In the genomic region with DNA sequence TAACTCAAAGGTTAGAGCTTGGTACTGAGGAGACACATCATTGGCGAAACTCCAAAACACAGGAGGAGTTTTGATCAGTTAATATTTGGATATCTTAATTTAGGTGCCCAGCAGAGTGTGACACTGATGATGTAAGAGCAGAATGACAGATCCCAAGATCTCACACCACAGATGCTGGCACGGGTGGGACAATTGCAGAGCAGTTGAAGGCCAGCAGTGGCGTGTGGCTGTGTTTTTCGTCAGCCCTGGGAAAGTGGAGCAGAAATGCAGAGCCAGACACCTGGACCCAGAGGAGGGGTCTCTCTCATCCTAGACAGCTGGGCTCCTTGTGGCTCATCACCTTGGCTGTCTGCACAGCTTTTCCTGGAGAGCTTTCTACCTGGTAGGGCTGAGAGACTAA, we compare ENCODE assay signal across 36 cellular contexts.
"Had no signal": no experiment of that assay in that cellular context is flagged by ENCODE, and none has a peak within 500 bp of the region (broad histone marks: within the 10 kb centered on the region; RNA-seq: fewer than 3 reads in every experiment).

No MANE protein-coding gene starts in this region.

- H3K4me3 ChIP-seq: adrenal gland, body of pancreas, breast epithelium, Peyer's patch had no signal

- H3K9me3 ChIP-seq: adrenal gland, body of pancreas, breast epithelium, Peyer's patch had no signal

- H3K4me3 Mint-ChIP-seq: activated B cell treated with CpG ODN at 0.5 μM for 24 hours; activated CD4-positive, alpha-beta memory T cell treated with anti-CD3 and anti-CD28 coated beads for 36 hours; activated CD8-positive, alpha-beta memory T cell treated with anti-CD3 and anti-CD28 coated beads, Interleukin-2, amount 10 ng/mL, durations not matched to agents 7 days and 5 days; activated naive CD4-positive, alpha-beta T cell treated with anti-CD3 and anti-CD28 coated beads for 36 hours; activated T-cell treated with anti-CD3 and anti-CD28 coated beads, Interleukin-2, amount 50 U/mL, for 24 hours; IgD-negative memory B cell had no signal

- H3K27ac ChIP-seq: adrenal gland, body of pancreas, breast epithelium, Peyer's patch, VCaP had no signal

- ATAC-seq: activated CD8-positive, alpha-beta memory T cell treated with anti-CD3 and anti-CD28 coated beads, Interleukin-2, amount 10 ng/mL, durations not matched to agents 7 days and 5 days; activated naive CD4-positive, alpha-beta T cell treated with anti-CD3 and anti-CD28 coated beads, Interleukin-2, amount 50 U/mL, for 72 hours; body of pancreas; PC-3 had no signal

- H3K4me1 Mint-ChIP-seq: activated B cell treated with CpG ODN at 0.5 μM for 24 hours; activated CD8-positive, alpha-beta memory T cell treated with anti-CD3 and anti-CD28 coated beads, Interleukin-2, amount 10 ng/mL, durations not matched to agents 7 days and 5 days; IgD-negative memory B cell had no signal

- DNase-seq: activated B cell treated with CpG ODN at 0.5 μM for 24 hours; activated CD4-positive, alpha-beta memory T cell treated with anti-CD3 and anti-CD28 coated beads for 36 hours; activated CD4-positive, alpha-beta T cell treated with anti-CD3 and anti-CD28 coated beads for 4 hours; activated CD4-positive, alpha-beta T cell treated with anti-CD3 and anti-CD28 coated beads, Interleukin-2, amount 50 U/mL, for 1 hour; activated CD4-positive, CD25-positive, alpha-beta regulatory T cell treated with anti-CD3 and anti-CD28 coated beads, Interleukin-2, amount 50 U/mL, for 72 hours; activated CD8-positive, alpha-beta memory T cell treated with anti-CD3 and anti-CD28 coated beads for 24 hours; activated CD8-positive, alpha-beta memory T cell treated with anti-CD3 and anti-CD28 coated beads, Interleukin-2, amount 10 ng/mL, durations not matched to agents 7 days and 5 days; activated gamma-delta T cell; activated naive CD4-positive, alpha-beta T cell treated with anti-CD3 and anti-CD28 coated beads for 36 hours; activated T-cell treated with anti-CD3 and anti-CD28 coated beads, Interleukin-2, amount 50 U/mL, for 24 hours; body of pancreas; caudate nucleus; Karpas-422; KBM-7; NCI-H1105; NCI-H1417 treated with DMSO at 0.1 percent for 48 hours; NCI-H1930; NCI-H2081 treated with DMSO at 0.1 percent for 48 hours; NCI-H226; NCI-H446 treated with DMSO at 0.1 percent for 48 hours; NCI-H524; NCI-H69; NCI-H82; PC-3; Peyer's patch; RPMI8226; SW 1271; T-helper 1 cell; T-helper 2 cell; T-helper 9 cell had no signal

- H3K9me3 Mint-ChIP-seq: activated B cell treated with CpG ODN at 0.5 μM for 24 hours; activated CD4-positive, alpha-beta memory T cell treated with anti-CD3 and anti-CD28 coated beads for 36 hours; activated naive CD4-positive, alpha-beta T cell treated with anti-CD3 and anti-CD28 coated beads for 36 hours; activated naive CD4-positive, alpha-beta T cell treated with anti-CD3 and anti-CD28 coated beads, Interleukin-2, amount 50 U/mL, for 72 hours; activated T-cell treated with anti-CD3 and anti-CD28 coated beads, Interleukin-2, amount 50 U/mL, for 24 hours; activated T-helper 2 cell treated with anti-CD3 and anti-CD28 coated beads, Interferon-gamma antibody, Interleukin-2, Interleukin-4, amounts not matched to agents 10 μg/mL and 5 μg/mL and 100 μg/mL, durations not matched to agents 14 hours and 24 hours and 36 hours; IgD-negative memory B cell had no signal

- H3K27me3 ChIP-seq: adrenal gland, body of pancreas, breast epithelium, Peyer's patch had no signal

- H3K4me1 ChIP-seq: body of pancreas, breast epithelium, Peyer's patch had no signal

- H3K27ac Mint-ChIP-seq: activated B cell treated with CpG ODN at 0.5 μM for 24 hours; activated CD4-positive, alpha-beta memory T cell treated with anti-CD3 and anti-CD28 coated beads for 36 hours; activated CD8-positive, alpha-beta memory T cell treated with anti-CD3 and anti-CD28 coated beads, Interleukin-2, amount 10 ng/mL, durations not matched to agents 7 days and 5 days; activated naive CD4-positive, alpha-beta T cell treated with anti-CD3 and anti-CD28 coated beads for 36 hours; activated naive CD4-positive, alpha-beta T cell treated with anti-CD3 and anti-CD28 coated beads, Interleukin-2, amount 50 U/mL, for 72 hours; activated T-cell treated with anti-CD3 and anti-CD28 coated beads, Interleukin-2, amount 50 U/mL, for 24 hours; activated T-helper 2 cell treated with anti-CD3 and anti-CD28 coated beads, Interferon-gamma antibody, Interleukin-2, Interleukin-4, amounts not matched to agents 10 μg/mL and 5 μg/mL and 100 μg/mL, durations not matched to agents 14 hours and 24 hours and 36 hours; IgD-negative memory B cell had no signal

- H3K27me3 Mint-ChIP-seq: activated B cell treated with CpG ODN at 0.5 μM for 24 hours; activated CD4-positive, alpha-beta memory T cell treated with anti-CD3 and anti-CD28 coated beads for 36 hours; activated CD8-positive, alpha-beta memory T cell treated with anti-CD3 and anti-CD28 coated beads, Interleukin-2, amount 10 ng/mL, durations not matched to agents 7 days and 5 days; activated T-cell treated with anti-CD3 and anti-CD28 coated beads, Interleukin-2, amount 50 U/mL, for 24 hours; IgD-negative memory B cell had no signal
